19 cellular contexts compared by ENCODE assay signal in the genomic region with DNA sequence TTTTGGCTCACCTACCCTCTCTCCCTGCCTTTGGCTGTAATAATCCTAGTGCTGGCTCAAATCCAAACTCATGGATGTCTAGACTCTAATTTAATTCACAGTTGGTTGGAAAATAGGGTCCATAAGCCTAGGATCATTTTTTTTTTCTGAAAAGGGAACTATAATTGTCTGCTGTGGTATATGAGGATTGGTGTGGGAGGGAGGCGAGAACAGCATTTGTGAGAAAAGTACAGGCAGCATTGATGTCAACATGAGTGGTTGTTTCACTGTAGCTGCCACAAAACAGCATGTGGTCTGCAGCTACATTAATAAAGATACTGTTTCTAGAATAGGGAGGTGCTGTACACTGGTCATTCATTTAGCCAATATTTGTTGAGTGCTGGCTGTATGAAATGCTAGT. TPM values are rescaled to one million over a fixed set of nuclear protein-coding genes. Genes with fewer than 3 reads are reported as not detected.
DNase-seq lines count a peak whose midpoint lies in the region; ATAC-seq and TF ChIP-seq lines count a peak whose summit lies in the region.
"Had no signal": no experiment of that assay in that cellular context is flagged by ENCODE, and none has a peak within 500 bp of the region (broad histone marks: within the 10 kb centered on the region; RNA-seq: fewer than 3 reads in every experiment).

No MANE protein-coding gene starts in this region.

- H3K9me3 ChIP-seq in left lung, result no peaks in the 10 kb centered on the region
- H3K9me3 ChIP-seq: colonic mucosa, thoracic aorta had no signal

- H3K4me1 ChIP-seq in left lung, result no peaks in the 10 kb centered on the region
- H3K4me1 ChIP-seq: colonic mucosa had no signal

- no peak for TF ChIP-seq CTCF in left lung (IDR thresholded peaks at IDR 0.05)

- H3K27ac ChIP-seq in left lung, result no peak overlapping the region
- H3K27ac ChIP-seq: colonic mucosa, thoracic aorta had no signal

- H3K36me3 ChIP-seq in left lung, result no peaks in the 10 kb centered on the region
- H3K36me3 ChIP-seq: colonic mucosa, thoracic aorta had no signal

- intact Hi-C loops in left lung (cut with DNase I), result no loop called here

- no peaks in the 10 kb centered on the region for H3K27me3 ChIP-seq in left lung
- H3K27me3 ChIP-seq: colonic mucosa had no signal

- no peak overlapping the region for H3K4me3 ChIP-seq in left lung
- H3K4me3 ChIP-seq: colonic mucosa, thoracic aorta had no signal

- DNase-seq in D341Med (ENCODE audit: low spot score) (peak; percentile 28), NCI-H82 treated with DMSO at 0.1 percent for 48 hours (lab: John Stamatoyannopoulos, UW; ENCODE audit: unreplicated experiment) (peak; percentile 49), inferior parietal cortex (ENCODE audit: extremely low spot score) (peak; percentile 5), left lung (no peak)
- no peak for DNase-seq in stimulated activated CD4-positive, alpha-beta T cell treated with anti-CD3 and anti-CD28 coated beads, Interleukin-2, amount 100 ng/mL, for 48 hours
- DNase-seq: activated CD4-positive, CD25-positive, alpha-beta regulatory T cell treated with anti-CD3 and anti-CD28 coated beads, Interleukin-2, amount 50 U/mL, for 72 hours; colonic mucosa; COR-L47; KG1; NCI-H1105; NCI-H2081 treated with DMSO at 0.1 percent for 48 hours; NCI-H524; PC-3; stimulated activated CD8-positive, alpha-beta memory T cell treated with anti-CD3 and anti-CD28 coated beads, Interleukin-4, amount 100 ng/mL, for 48 hours had no signal

- ATAC-seq in GM18868 (IDR thresholded peaks at IDR 0.05; ENCODE audit: unreplicated experiment), result peak; percentile 51
- ATAC-seq in left lung, result no peak
- ATAC-seq in HG03565 (IDR thresholded peaks at IDR 0.05; ENCODE audit: unreplicated experiment), result no peak
- ATAC-seq: PC-3 had no signal

RNA-seq across cellular contexts. Expression of gene POLR1H, which starts 18.6 kb away (rescaled TPM):
- 10 to 100 TPM; 21.3 to 24.7 TPM for total RNA-seq in left lung

RNA-seq across cellular contexts. Expression of gene PPP1R11, which starts 24.5 kb away (rescaled TPM):
- total RNA-seq in left lung, result 10 to 100 TPM; 57.0 to 60.0 TPM

RNA-seq across cellular contexts. Expression of gene RNF39, which starts 33.1 kb away (rescaled TPM):
- 1 to 10 TPM; 2.7 to 3.2 TPM for total RNA-seq in left lung
- total RNA-seq: mononuclear cell, pulmonary artery endothelial cell, thoracic aorta had no signal

Comparison
In these comparisons a context has a peak if more than half of its experiments do, and no peak if none do; other contexts are left out.
1. DNase-seq: peak in D341Med (single experiment), NCI-H82 treated with DMSO at 0.1 percent for 48 hours (single experiment) and inferior parietal cortex (single experiment); none in left lung (0 of 2) and stimulated activated CD4-positive, alpha-beta T cell treated with anti-CD3 and anti-CD28 coated beads, Interleukin-2, amount 100 ng/mL, for 48 hours (0 of 2).